Comparison of ENCODE assay signal across 9 cellular contexts in the genomic region with DNA sequence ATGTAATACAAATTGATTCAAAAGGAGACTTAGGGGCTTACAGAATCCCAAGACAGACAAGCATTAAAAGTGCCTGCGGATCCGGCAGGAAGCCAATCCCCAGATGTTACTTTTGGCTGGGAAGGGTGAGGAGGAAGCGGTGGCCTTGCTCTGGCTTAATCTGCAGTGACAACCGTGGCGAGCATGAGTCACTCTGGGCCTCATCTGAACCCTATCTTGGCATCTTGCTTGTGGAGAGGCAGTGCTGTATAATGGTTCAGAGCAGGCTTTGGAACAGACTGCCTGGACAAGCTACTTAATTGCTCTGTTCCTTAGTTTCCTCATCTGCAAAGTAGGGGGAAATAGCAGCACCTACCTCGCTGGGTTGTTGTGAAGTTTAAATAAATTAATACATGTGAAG.
DNase-seq lines count a peak whose midpoint lies in the region; ATAC-seq and TF ChIP-seq lines count a peak whose summit lies in the region.
"Had no signal": no experiment of that assay in that cellular context is flagged by ENCODE, and none has a peak within 500 bp of the region (broad histone marks: within the 10 kb centered on the region; RNA-seq: fewer than 3 reads in every experiment).

No MANE protein-coding gene starts in this region.

- H3K4me3 ChIP-seq in lower leg skin (ENCODE audit: low read depth, poor library complexity, severe bottlenecking) (no peak overlapping the region), upper lobe of right lung (no peak overlapping the region)

- H3K27ac ChIP-seq in upper lobe of right lung, result no peak overlapping the region
- H3K27ac ChIP-seq: epithelial cell of prostate had no signal

- TF ChIP-seq CTCF in lower leg skin (IDR thresholded peaks at IDR 0.05), result no peak
- no peak for TF ChIP-seq CTCF in upper lobe of right lung (IDR thresholded peaks at IDR 0.05)

- TF ChIP-seq POLR2A in lower leg skin (IDR thresholded peaks at IDR 0.05), result no peak

- H3K36me3 ChIP-seq in upper lobe of right lung, result no peaks in the 10 kb centered on the region

- intact Hi-C loops in lower leg skin (cut with DNase I; ENCODE audit: low total_unique reads) (no loop called here), upper lobe of right lung (cut with DNase I) (no loop called here)

- no peaks in the 10 kb centered on the region for H3K27me3 ChIP-seq in upper lobe of right lung

- peak; percentile 63 for ATAC-seq in upper lobe of right lung
- no peak for ATAC-seq in GM18870 (IDR thresholded peaks at IDR 0.05; ENCODE audit: unreplicated experiment)
- no peak for ATAC-seq in HG02840 (IDR thresholded peaks at IDR 0.05; ENCODE audit: low FRiP score, unreplicated experiment)

- 28% methylated on average over 6 of the region's 6 CpGs for WGBS in lower leg skin, 2 donors

- DNase-seq in DMS53 treated with DMSO at 0.1 percent for 48 hours (lab: John Stamatoyannopoulos, UW; ENCODE audit: unreplicated experiment) (peak; percentile 38), OCI-M1 (lab: John Stamatoyannopoulos, UW) (peak; percentile 93), amniotic stem cell (lab: John Stamatoyannopoulos, UW) (peak; percentile 80), lower leg skin (ENCODE audit: low spot score in 2 of 2) (peak; percentile 78 to 94), upper lobe of right lung (no peak), NCI-H128 (lab: John Stamatoyannopoulos, UW; ENCODE audit: unreplicated experiment) (no peak)

- H3K9me3 ChIP-seq in upper lobe of right lung, result no peaks in the 10 kb centered on the region

- peaks cover 34% of the 10 kb centered on the region for H3K4me1 ChIP-seq in upper lobe of right lung

Comparison
In these comparisons a context has a peak if more than half of its experiments do, and no peak if none do; other contexts are left out.
1. DNase-seq: peak in DMS53 treated with DMSO at 0.1 percent for 48 hours (single experiment), OCI-M1 (single experiment), amniotic stem cell (single experiment) and lower leg skin (2 of 2); none in upper lobe of right lung (single experiment) and NCI-H128 (single experiment).